In genomic region chr1:226787638-226788037, GRCh38 we compare ENCODE assay signal across 14 cellular contexts. TPM values are rescaled to one million over a fixed set of nuclear protein-coding genes. Genes with fewer than 3 reads are reported as not detected.
A peak's percentile ranks its signal among the peaks of the same experiment; 100 is the strongest.
DNase-seq lines count a peak whose midpoint lies in the region; ATAC-seq and TF ChIP-seq lines count a peak whose summit lies in the region.
"Had no signal": no experiment of that assay in that cellular context is flagged by ENCODE, and none has a peak within 500 bp of the region (broad histone marks: within the 10 kb centered on the region; RNA-seq: fewer than 3 reads in every experiment).

No MANE protein-coding gene starts in this region.

- peaks cover 0 to 1% (median 0%) of the 10 kb centered on the region in 3 donors for H3K36me3 Mint-ChIP-seq in CD8-positive, alpha-beta memory T cell

- H3K4me1 ChIP-seq in sigmoid colon (peaks cover 0 to 57% (median 45%) of the 10 kb centered on the region in 4 donors), transverse colon (peaks cover 0 to 18% (median 7%) of the 10 kb centered on the region in 4 donors)
- H3K4me1 ChIP-seq in CD8-positive, alpha-beta memory T cell (ENCODE audit: insufficient read depth, low read length): no peaks in the 10 kb centered on the region
- H3K4me1 ChIP-seq: BLaER1 had no signal

- no peak for DNase-seq in caudate nucleus (lab: John Stamatoyannopoulos, UW)
- DNase-seq in sigmoid colon: no peak
- no peak for DNase-seq in transverse colon
- DNase-seq in NCI-H2171 treated with DMSO at 0.1 percent for 48 hours (lab: John Stamatoyannopoulos, UW): no peak
- no peak for DNase-seq in CD8-positive, alpha-beta memory T cell
- DNase-seq: 8988T, AML-193, DMS53, HCEC 1CT, HFFc6 had no signal

- POLR2A ChIA-PET in CD8-positive, alpha-beta memory T cell (lab: Charles Lee): no interaction called here

- peaks cover 0 to 9% (median 5%) of the 10 kb centered on the region in 3 donors for H3K4me1 Mint-ChIP-seq in CD8-positive, alpha-beta memory T cell

- H3K27ac ChIP-seq in caudate nucleus (ENCODE audit: low read depth, low read length): peak overlapping the region; percentile 62
- peak overlapping the region; percentile 35 for H3K27ac ChIP-seq in layer of hippocampus (ENCODE audit: low read depth, low read length)
- peak overlapping the region; percentile 57 to 90 (median 87) for H3K27ac ChIP-seq in sigmoid colon
- peak overlapping the region; percentile 8 to 79 (median 54) for H3K27ac ChIP-seq in transverse colon
- H3K27ac ChIP-seq in CD8-positive, alpha-beta memory T cell (ENCODE audit: low read depth, low read length): no peak overlapping the region
- H3K27ac ChIP-seq: BLaER1, HL-60 had no signal

- H3K9me3 ChIP-seq in sigmoid colon (no peaks in the 10 kb centered on the region), transverse colon (no peaks in the 10 kb centered on the region)
- no peaks in the 10 kb centered on the region for H3K9me3 ChIP-seq in CD8-positive, alpha-beta memory T cell (ENCODE audit: low read length)
- H3K9me3 ChIP-seq: BLaER1 had no signal

- H3K4me3 ChIP-seq in sigmoid colon: no peak overlapping the region
- H3K4me3 ChIP-seq in transverse colon: no peak overlapping the region
- no peak overlapping the region for H3K4me3 ChIP-seq in CD8-positive, alpha-beta memory T cell (ENCODE audit: low read length)
- H3K4me3 ChIP-seq: BLaER1 had no signal

- no peaks in the 10 kb centered on the region for H3K9me3 Mint-ChIP-seq in CD8-positive, alpha-beta memory T cell
- H3K9me3 Mint-ChIP-seq: HFFc6 had no signal

- ATAC-seq in HG02588 (IDR thresholded peaks at IDR 0.05; ENCODE audit: unreplicated experiment): no peak

- WGBS in sigmoid colon, 2 donors: 85 to 86% methylated on average over 7 of the region's 7 CpGs
- 64 to 77% methylated on average over 6 to 7 of the region's 7 CpGs for whole genome bisulfite sequencing in transverse colon (ENCODE audit: low coverage in 1 of 2), 2 donors

- in situ Hi-C loops in transverse colon (cut with MboI; ENCODE audit: low pct_ligation_motif_present in 1 of 4, low pct_unique_long_range_greater_than_20kb in 1 of 4, low sequenced_read_pairs in 3 of 4): no loop called here

- CTCF ChIA-PET in CD8-positive, alpha-beta memory T cell (lab: Charles Lee): no interaction called here

- TF ChIP-seq POLR2A in sigmoid colon (IDR thresholded peaks at IDR 0.05): no peak
- TF ChIP-seq POLR2A in transverse colon (IDR thresholded peaks at IDR 0.05): no peak

- H3K36me3 ChIP-seq in sigmoid colon: no peaks in the 10 kb centered on the region
- no peaks in the 10 kb centered on the region for H3K36me3 ChIP-seq in transverse colon
- H3K36me3 ChIP-seq in CD8-positive, alpha-beta memory T cell (ENCODE audit: insufficient read depth, low read length): no peaks in the 10 kb centered on the region
- H3K36me3 ChIP-seq: BLaER1 had no signal

- intact Hi-C loops in sigmoid colon (cut with DNase I) (loop anchor here (5.0 kb wide), 1 partner anchor 50 kb away; the partner anchor contains the start of gene ITPKB), transverse colon (cut with DNase I; ENCODE audit: low total_unique reads) (no loop called here)

- peaks cover 5 to 10% of the 10 kb centered on the region in 2 donors for H3K27me3 Mint-ChIP-seq in CD8-positive, alpha-beta memory T cell

- TF ChIP-seq EP300 in sigmoid colon (IDR thresholded peaks at IDR 0.05) (peak in 1 of 4 donors; percentile 32), transverse colon (IDR thresholded peaks at IDR 0.05; ENCODE audit: low read depth) (no peak)

- TF ChIP-seq CTCF in sigmoid colon (IDR thresholded peaks at IDR 0.05) (no peak), transverse colon (IDR thresholded peaks at IDR 0.05) (no peak)

- no peak overlapping the region for H3K4me3 Mint-ChIP-seq in CD8-positive, alpha-beta memory T cell
- H3K4me3 Mint-ChIP-seq: HFFc6 had no signal

- H3K27me3 ChIP-seq in layer of hippocampus (ENCODE audit: control insufficient read depth, insufficient read depth, low read length) (no peaks in the 10 kb centered on the region), sigmoid colon (no peaks in the 10 kb centered on the region), transverse colon (no peaks in the 10 kb centered on the region)
- H3K27me3 ChIP-seq in CD8-positive, alpha-beta memory T cell (ENCODE audit: insufficient read depth, low read length, poor library complexity, severe bottlenecking): no peaks in the 10 kb centered on the region
- H3K27me3 ChIP-seq: BLaER1 had no signal

- no peak overlapping the region for H3K27ac Mint-ChIP-seq in CD8-positive, alpha-beta memory T cell
- H3K27ac Mint-ChIP-seq: HFFc6 had no signal

RNA-seq across cellular contexts. Expression of gene ITPKB, which starts 48.6 kb away (rescaled TPM):
- total RNA-seq in sigmoid colon (10 to 100 TPM; 52.4 to 80.9 (median 61.7) TPM), transverse colon (10 to 100 TPM; 14.3 to 57.6 (median 23.7) TPM)
- polyA plus RNA-seq in sigmoid colon: 10 to 100 TPM in 1 of 3 donors, 1 to 10 TPM in 2; 1.4 to 20.4 (median 4.2) TPM
- 10 to 100 TPM; 37.7 to 39.6 TPM for total RNA-seq in CD8-positive, alpha-beta memory T cell
- 50.1 TPM for polyA plus RNA-seq in CD8-positive, alpha-beta memory T cell
